ENCODE assay signal across 25 cellular contexts in genomic region chr11:123158609-123159008, GRCh38.
DNase-seq lines count a peak whose midpoint lies in the region; ATAC-seq and TF ChIP-seq lines count a peak whose summit lies in the region.
"Had no signal": no experiment of that assay in that cellular context is flagged by ENCODE, and none has a peak within 500 bp of the region (broad histone marks: within the 10 kb centered on the region; RNA-seq: fewer than 3 reads in every experiment).

No MANE protein-coding gene starts in this region.

- no peak for DNase-seq in activated CD4-positive, CD25-positive, alpha-beta regulatory T cell treated with anti-CD3 and anti-CD28 coated beads, Interleukin-2, amount 50 U/mL, for 72 hours
- DNase-seq in RWPE2 (ENCODE audit: low spot score) (no peak), fibroblast of mammary gland (ENCODE audit: low read depth) (peak; percentile 25), HEK293T (ENCODE audit: extremely low spot score) (no peak), nucleus accumbens (lab: John Stamatoyannopoulos, UW) (no peak), AG08395 (ENCODE audit: low spot score) (no peak)
- DNase-seq: 8988T; activated CD4-positive, alpha-beta T cell treated with anti-CD3 and anti-CD28 coated beads, Interleukin-2, amount 10 ng/mL, durations not matched to agents 7 days and 5 days; BE2C; brain microvascular endothelial cell; GF-D8; glutamatergic neuron; midbrain; NCI-H1694; NCI-H2171; OCI-M1; SIG-M5; stimulated activated naive CD4-positive, alpha-beta T cell treated with Interleukin-2 at 50 U/mL for 16 hours had no signal

- peak; percentile 20 to 51 for ATAC-seq in activated CD4-positive, CD25-positive, alpha-beta regulatory T cell treated with anti-CD3 and anti-CD28 coated beads, Interleukin-2, amount 50 U/mL, for 24 hours
- ATAC-seq in RWPE2 (ENCODE audit: low read depth), result peak; percentile 76
- ATAC-seq: HCT116, left lobe of liver had no signal

- H3K9me3 ChIP-seq in RWPE2 (ENCODE audit: severe bottlenecking), result no peaks in the 10 kb centered on the region
- no peaks in the 10 kb centered on the region for H3K9me3 ChIP-seq in stomach smooth muscle (ENCODE audit: control insufficient read depth in 2 of 2, low read length in 2 of 2)
- H3K9me3 ChIP-seq: BE2C, tibial nerve had no signal

- peak; percentile 9 for TF ChIP-seq CTCF in RWPE2 (IDR thresholded peaks at IDR 0.05; ENCODE audit: poor library complexity, severe bottlenecking)
- TF ChIP-seq CTCF in fibroblast of mammary gland (conservative IDR thresholded peaks at IDR 0.05; ENCODE audit: control insufficient read depth, insufficient read depth, low read depth, low read length), result no peak

- CTCF ChIA-PET in HEK293T (lab: Yijun Ruan, JAX), result no interaction called here

- no peak overlapping the region for H3K9ac ChIP-seq in stomach smooth muscle (ENCODE audit: low read length in 2 of 2)
- H3K9ac ChIP-seq: KMS-11 had no signal

- peaks cover 22% of the 10 kb centered on the region for H3K4me1 ChIP-seq in RWPE2 (ENCODE audit: insufficient read depth, poor library complexity, severe bottlenecking)
- H3K4me1 ChIP-seq in stomach smooth muscle (ENCODE audit: control insufficient read depth, insufficient read depth, low read length), result peaks cover 36% of the 10 kb centered on the region
- H3K4me1 ChIP-seq: BE2C, tibial nerve had no signal

- POLR2A ChIA-PET in HEK293T (lab: Yijun Ruan, JAX), result no interaction called here

- H3K27ac ChIP-seq in RWPE2 (ENCODE audit: poor library complexity, severe bottlenecking), result peak overlapping the region; percentile 21
- peak overlapping the region; percentile 37 for H3K27ac ChIP-seq in stomach smooth muscle (ENCODE audit: low read length)
- H3K27ac ChIP-seq: brain microvascular endothelial cell, coronary artery, KMS-11, tibial nerve had no signal

- H3K36me3 ChIP-seq in RWPE2 (ENCODE audit: low read depth) (peaks cover 5% of the 10 kb centered on the region; the same call in 1 of the 2 replicates), stomach smooth muscle (ENCODE audit: control insufficient read depth in 2 of 2, insufficient read depth in 2 of 2, low read length in 2 of 2) (peaks cover 0 to 2% of the 10 kb centered on the region in 2 donors)
- H3K36me3 ChIP-seq: BE2C, brain microvascular endothelial cell, tibial nerve had no signal

- no peaks in the 10 kb centered on the region for H3K27me3 ChIP-seq in RWPE2 (ENCODE audit: insufficient read depth, poor library complexity, severe bottlenecking)
- H3K27me3 ChIP-seq in stomach smooth muscle (ENCODE audit: control insufficient read depth in 1 of 2, insufficient read depth in 2 of 2, low read length in 2 of 2), result no peaks in the 10 kb centered on the region
- H3K27me3 ChIP-seq: BE2C, brain microvascular endothelial cell, tibial nerve had no signal

- H3K4me3 ChIP-seq in RWPE2 (ENCODE audit: severe bottlenecking) (no peak overlapping the region), fibroblast of mammary gland (ENCODE audit: control insufficient read depth, low read depth, low read length) (no peak overlapping the region), stomach smooth muscle (ENCODE audit: low read length in 2 of 2) (no peak overlapping the region)
- H3K4me3 ChIP-seq: coronary artery, tibial nerve had no signal

TF ChIP-seq in HEK293T, 16 proteins besides CTCF, POLR2A, EP300 and RAD21:
- TF ChIP-seq FOXA1 (IDR thresholded peaks at IDR 0.05) (no peak), PKNOX1 (IDR thresholded peaks at IDR 0.05) (no peak), FOXK2 (IDR thresholded peaks at IDR 0.05) (no peak), SUZ12 (IDR thresholded peaks at IDR 0.05) (no peak), SP1 (IDR thresholded peaks at IDR 0.05) (no peak), ELF4 (IDR thresholded peaks at IDR 0.05) (no peak), NFRKB (IDR thresholded peaks at IDR 0.05) (no peak), CTBP1 (IDR thresholded peaks at IDR 0.05; ENCODE audit: borderline replicate concordance) (no peak), HDGF (IDR thresholded peaks at IDR 0.05; ENCODE audit: borderline replicate concordance) (no peak)
TF ChIP-seq in HEK293T: peak in this region for 0.
